16 cellular contexts compared by ENCODE assay signal in the genomic region with DNA sequence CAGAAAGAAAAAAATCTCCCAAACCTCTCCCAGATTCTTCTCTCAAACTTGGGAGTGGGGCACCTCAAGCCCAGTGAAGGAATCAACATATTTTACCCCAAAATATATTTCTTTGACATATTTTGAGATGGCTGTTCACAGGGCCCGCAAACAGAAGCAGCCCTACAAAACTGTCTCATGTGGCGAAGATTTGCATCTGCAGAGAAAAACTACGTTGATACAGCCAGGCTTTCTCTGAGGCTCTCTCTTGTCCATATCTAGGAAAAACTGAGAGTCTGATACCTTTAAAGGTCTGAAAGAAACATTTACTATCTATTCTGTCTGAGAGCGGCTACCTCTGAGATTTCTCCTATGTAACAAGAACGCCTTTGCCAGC. TPM values are rescaled to one million over a fixed set of nuclear protein-coding genes. Genes with fewer than 3 reads are reported as not detected.
DNase-seq lines count a peak whose midpoint lies in the region; TF ChIP-seq lines count a peak whose summit lies in the region.
"Had no signal": no experiment of that assay in that cellular context is flagged by ENCODE, and none has a peak within 500 bp of the region (broad histone marks: within the 10 kb centered on the region; RNA-seq: fewer than 3 reads in every experiment).

No MANE protein-coding gene starts in this region.

- H3K79me1 ChIP-seq in mesendoderm (ENCODE audit: low read length): no peaks in the 10 kb centered on the region

- no peak overlapping the region for H2BK120ac ChIP-seq in mesendoderm (ENCODE audit: low read depth, low read length)

- H3K4me1 Mint-ChIP-seq in activated CD4-positive, alpha-beta memory T cell treated with anti-CD3 and anti-CD28 coated beads, Interleukin-2, amount 10 ng/mL, durations not matched to agents 7 days and 5 days: peaks cover 87% of the 10 kb centered on the region

- no peak overlapping the region for H3K56ac ChIP-seq in mesendoderm (ENCODE audit: low read length)

- H2BK15ac ChIP-seq in mesendoderm (replicated peaks; ENCODE audit: low read depth): no peak overlapping the region

- CTCF ChIA-PET in activated CD4-positive, alpha-beta memory T cell treated with anti-CD3 and anti-CD28 coated beads, Interleukin-2, amount 10 ng/mL, durations not matched to agents 7 days and 5 days (lab: Charles Lee): interaction anchor here (0.8 to 14.9 kb wide), 13 partner anchors 14 to 536 kb away, joined by 3 to 273 read pairs (median 7); a partner anchor contains a TSS

- no peaks in the 10 kb centered on the region for H4K20me1 ChIP-seq in DOHH2 (ENCODE audit: control insufficient read depth, insufficient read depth, low read depth, low read length)

- peak overlapping the region; percentile 6 for H2AFZ ChIP-seq in ACC112 (ENCODE audit: low read length, unreplicated experiment)

- intact Hi-C loops in left ventricle myocardium inferior (cut with micrococcal nuclease): no loop called here

- peak overlapping the region; percentile 92 for H3K27ac Mint-ChIP-seq in activated CD4-positive, alpha-beta memory T cell treated with anti-CD3 and anti-CD28 coated beads, Interleukin-2, amount 10 ng/mL, durations not matched to agents 7 days and 5 days

- H3K4me2 ChIP-seq in DOHH2 (ENCODE audit: low read length) (peak overlapping the region; percentile 82), mesendoderm (ENCODE audit: low read length) (no peak overlapping the region)

- no CpG with 5 or more reads among the region's 5 CpGs for WGBS in mesendoderm (ENCODE audit: extremely low coverage, insufficient coverage, low lambda C conversion rate)

- H3K23ac ChIP-seq in mesendoderm (ENCODE audit: low read length): no peak overlapping the region

- H3K9ac ChIP-seq in mesendoderm (ENCODE audit: low read length): no peak overlapping the region

- no peak for TF ChIP-seq CTCF in DOHH2 (IDR thresholded peaks at IDR 0.05; ENCODE audit: low read depth, low read length, poor library complexity, severe bottlenecking)
- no peak for TF ChIP-seq CTCF in left ventricle myocardium inferior (IDR thresholded peaks at IDR 0.05; ENCODE audit: borderline replicate concordance)

- H3K4me1 ChIP-seq in ACC112 (ENCODE audit: control insufficient read depth, insufficient read depth, low read length, unreplicated experiment) (peaks cover 46% of the 10 kb centered on the region), DOHH2 (ENCODE audit: control insufficient read depth, low read length) (peaks cover 95% of the 10 kb centered on the region), mesendoderm (ENCODE audit: control insufficient read depth, low read depth, low read length) (no peaks in the 10 kb centered on the region), left ventricle myocardium inferior (peaks cover 24% of the 10 kb centered on the region)
- H3K4me1 ChIP-seq: breast epithelium had no signal

- H3K79me2 ChIP-seq in ACC112 (ENCODE audit: control insufficient read depth, insufficient read depth, low read length, unreplicated experiment) (no peaks in the 10 kb centered on the region), DOHH2 (ENCODE audit: control insufficient read depth, low read length) (peaks cover 9% of the 10 kb centered on the region; the same call in 1 of the 2 replicates), mesendoderm (ENCODE audit: control insufficient read depth, insufficient read depth, low read length) (no peaks in the 10 kb centered on the region)

- H3K27ac ChIP-seq in ACC112 (ENCODE audit: low read depth, low read length): no peak overlapping the region
- peak overlapping the region; percentile 87 for H3K27ac ChIP-seq in DOHH2 (ENCODE audit: low read depth, low read length)
- no peak overlapping the region for H3K27ac ChIP-seq in mesendoderm (ENCODE audit: low read depth, low read length)
- H3K27ac ChIP-seq in left ventricle myocardium inferior (replicated peaks): no peak overlapping the region

- H2AK5ac ChIP-seq in mesendoderm (ENCODE audit: low read length): no peak overlapping the region

- POLR2A ChIA-PET in activated CD4-positive, alpha-beta memory T cell treated with anti-CD3 and anti-CD28 coated beads, Interleukin-2, amount 10 ng/mL, durations not matched to agents 7 days and 5 days (lab: Charles Lee): interaction anchor here (0.7 to 17.2 kb wide), 9 partner anchors 24 to 536 kb away, joined by 3 to 1343 read pairs (median 12); a partner anchor contains a TSS

- H3K27me3 ChIP-seq in ACC112 (ENCODE audit: insufficient read depth, low read length): no peaks in the 10 kb centered on the region
- no peaks in the 10 kb centered on the region for H3K27me3 ChIP-seq in DOHH2 (ENCODE audit: control insufficient read depth, low read length)
- H3K27me3 ChIP-seq in mesendoderm (ENCODE audit: insufficient read depth, low read length, poor library complexity): no peaks in the 10 kb centered on the region
- no peaks in the 10 kb centered on the region for H3K27me3 ChIP-seq in left ventricle myocardium inferior (ENCODE audit: low read depth)
- H3K27me3 ChIP-seq: MG63 had no signal

- peaks cover 12% of the 10 kb centered on the region for H3F3A ChIP-seq in DOHH2 (ENCODE audit: control insufficient read depth, insufficient read depth)

- in situ Hi-C loops in KBM-7 (cut with MboI; ENCODE audit: low pct_unique_long_range_greater_than_20kb, low sequenced_read_pairs): loop anchor here (25.0 kb wide), 1 partner anchor 536 kb away; no protein-coding TSS in a partner anchor

- no peak overlapping the region for H4K5ac ChIP-seq in mesendoderm (ENCODE audit: low read length)

- no peaks in the 10 kb centered on the region for H3K36me3 Mint-ChIP-seq in activated CD4-positive, alpha-beta memory T cell treated with anti-CD3 and anti-CD28 coated beads, Interleukin-2, amount 10 ng/mL, durations not matched to agents 7 days and 5 days (ENCODE audit: low read depth)

- H3K9me3 ChIP-seq in DOHH2 (ENCODE audit: control insufficient read depth, insufficient read depth, low read length) (no peaks in the 10 kb centered on the region), left ventricle myocardium inferior (replicated peaks) (no peaks in the 10 kb centered on the region)
- H3K9me3 ChIP-seq: breast epithelium, MG63 had no signal

- H2BK5ac ChIP-seq in mesendoderm (ENCODE audit: low read length): no peak overlapping the region

- peak overlapping the region; percentile 55 for H3K4ac ChIP-seq in mesendoderm (ENCODE audit: low read depth, low read length)

- H3K4me3 ChIP-seq in ACC112 (ENCODE audit: low read depth, low read length) (no peak overlapping the region), DOHH2 (ENCODE audit: low read length) (peak overlapping the region; percentile 67), mesendoderm (ENCODE audit: low read length) (no peak overlapping the region), left ventricle myocardium inferior (no peak overlapping the region)
- H3K4me3 ChIP-seq: breast epithelium, MG63 had no signal

- DNase-seq in activated CD4-positive, alpha-beta memory T cell treated with anti-CD3 and anti-CD28 coated beads, Interleukin-2, amount 10 ng/mL, durations not matched to agents 7 days and 5 days: no peak
- DNase-seq in mesendoderm: no peak
- DNase-seq in H4 (ENCODE audit: low spot score): no peak
- no peak for DNase-seq in left ventricle myocardium inferior
- no peak for DNase-seq in KBM-7
- DNase-seq in C1 segment of cervical spinal cord (lab: John Stamatoyannopoulos, UW): no peak
- DNase-seq: left cardiac atrium, NCI-H345, T1000 had no signal

- no peak overlapping the region for H3K18ac ChIP-seq in mesendoderm (ENCODE audit: low read length)

- H3K9me2 ChIP-seq in DOHH2 (replicated peaks; ENCODE audit: control insufficient read depth, low read length): no peaks in the 10 kb centered on the region

- H3K4me3 Mint-ChIP-seq in activated CD4-positive, alpha-beta memory T cell treated with anti-CD3 and anti-CD28 coated beads, Interleukin-2, amount 10 ng/mL, durations not matched to agents 7 days and 5 days: peak overlapping the region; percentile 85

- H4K8ac ChIP-seq in mesendoderm (ENCODE audit: low read depth, low read length): no peak overlapping the region

- H3K9me3 Mint-ChIP-seq in activated CD4-positive, alpha-beta memory T cell treated with anti-CD3 and anti-CD28 coated beads, Interleukin-2, amount 10 ng/mL, durations not matched to agents 7 days and 5 days: no peaks in the 10 kb centered on the region

- H3K27me3 Mint-ChIP-seq in activated CD4-positive, alpha-beta memory T cell treated with anti-CD3 and anti-CD28 coated beads, Interleukin-2, amount 10 ng/mL, durations not matched to agents 7 days and 5 days: no peaks in the 10 kb centered on the region

- no peaks in the 10 kb centered on the region for H3K36me3 ChIP-seq in ACC112 (ENCODE audit: insufficient read depth, low read length)
- H3K36me3 ChIP-seq in DOHH2 (ENCODE audit: control insufficient read depth, low read length): peaks cover 2% of the 10 kb centered on the region; the same call in 1 of the 2 replicates
- no peaks in the 10 kb centered on the region for H3K36me3 ChIP-seq in mesendoderm (ENCODE audit: control insufficient read depth, insufficient read depth, low read length)
- no peaks in the 10 kb centered on the region for H3K36me3 ChIP-seq in left ventricle myocardium inferior
- H3K36me3 ChIP-seq: breast epithelium, MG63 had no signal

RNA-seq across cellular contexts. Expression of a gene that starts 23.3 kb away (rescaled TPM):
- over 10,000 TPM; 10,813 to 11,021 TPM for total RNA-seq in activated CD4-positive, alpha-beta memory T cell treated with anti-CD3 and anti-CD28 coated beads, Interleukin-2, amount 10 ng/mL, durations not matched to agents 7 days and 5 days
- polyA plus RNA-seq in mesendoderm (2013, experiment 1 of 2): 3,955 TPM
- polyA plus RNA-seq in mesendoderm (2013, experiment 2 of 2): 4,083 TPM
- total RNA-seq in H4 (2014; rRNA removed; shearing (Covaris generic)): 6,124 and 7,364 TPM in 2 replicates
- 955 TPM for total RNA-seq in left ventricle myocardium inferior

RNA-seq across cellular contexts. Expression of a gene that starts 45.2 kb away (rescaled TPM):
- total RNA-seq in activated CD4-positive, alpha-beta memory T cell treated with anti-CD3 and anti-CD28 coated beads, Interleukin-2, amount 10 ng/mL, durations not matched to agents 7 days and 5 days: not detected
- not detected for polyA plus RNA-seq in mesendoderm (2013, experiment 1 of 2)
- polyA plus RNA-seq in mesendoderm (2013, experiment 2 of 2): not detected
- total RNA-seq in H4 (2014; rRNA removed; shearing (Covaris generic)): not detected in 2 replicates
- total RNA-seq in left ventricle myocardium inferior: 0.85 TPM
- total RNA-seq: endothelial cell of umbilical vein, osteocyte, RPMI7951 had no signal
- polyA plus RNA-seq: endothelial cell of umbilical vein had no signal
